In genomic region chr19:40819479-40820234, GRCh38 we compare ENCODE assay signal across 8 cellular contexts. TPM values are rescaled to one million over a fixed set of nuclear protein-coding genes. Genes with fewer than 3 reads are reported as not detected.
DNase-seq lines count a peak whose midpoint lies in the region; ATAC-seq, FAIRE-seq and TF ChIP-seq lines count a peak whose summit lies in the region.
"Not testable (repeated sequence)": the region's sequence is repeated elsewhere in the genome, so short reads cannot be mapped to it uniquely, and the experiment has no call there.

No MANE protein-coding gene starts in this region.

- not testable (repeated sequence) for H3K27me3 Mint-ChIP-seq in T-helper 17 cell; endothelial cell (ENCODE audit: unreplicated experiment)

- not testable (repeated sequence) for DNase-seq in GM12865 (ENCODE audit: low read depth); endothelial cell (ENCODE audit: low spot score)
- peak; percentile 12 for DNase-seq in NCI-H2107 treated with DMSO at 0.1 percent for 48 hours (lab: John Stamatoyannopoulos, UW; ENCODE audit: unreplicated experiment)
- peak; percentile 40 to 60 (median 44) for DNase-seq in T-helper 17 cell
- peak; percentile 86 for DNase-seq in activated effector memory CD4-positive, alpha-beta T cell treated with anti-CD3 and anti-CD28 coated beads, Interleukin-2, amount 50 U/mL, for 16 hours
- DNase-seq in stimulated activated CD4-positive, alpha-beta T cell treated with anti-CD3 and anti-CD28 coated beads, Interleukin-1b, Interleukin-23, amount 100 ng/mL, for 24 hours (ENCODE audit: low read depth in 4 of 4, low spot score in 1 of 4): peak in 3 of 4 experiments; percentile 44 to 53 (median 45)

- not testable (repeated sequence) for H3K4me3 Mint-ChIP-seq in T-helper 17 cell; endothelial cell (ENCODE audit: unreplicated experiment)

- H3K9me3 ChIP-seq in T-helper 17 cell (ENCODE audit: control insufficient read depth, low read length, poor library complexity, severe bottlenecking); liver (ENCODE audit: control insufficient read depth in 4 of 4, low read length in 3 of 4): not testable (repeated sequence)

- FAIRE-seq in A204.1 (lab: Jason Lieb, UNC): peak; percentile 72

- H3K36me3 ChIP-seq in liver (ENCODE audit: control insufficient read depth in 4 of 4, insufficient read depth in 3 of 4, low read depth in 1 of 4, low read length in 3 of 4): not testable (repeated sequence)

- peak overlapping the region; percentile 94 for H3K27ac Mint-ChIP-seq in T-helper 17 cell
- H3K27ac Mint-ChIP-seq in endothelial cell (ENCODE audit: unreplicated experiment): not testable (repeated sequence)

- peak; percentile 76 to 82 for TF ChIP-seq RAD21 in liver (IDR thresholded peaks at IDR 0.05)

- not testable (repeated sequence) for H3K9me3 Mint-ChIP-seq in endothelial cell (ENCODE audit: unreplicated experiment)

- TF ChIP-seq CTCF in GM12865 (IDR thresholded peaks at IDR 0.05; ENCODE audit: insufficient read depth, low read depth, low read length, missing control alignments): peak; percentile 69
- TF ChIP-seq CTCF in endothelial cell (IDR thresholded peaks at IDR 0.05; ENCODE audit: unreplicated experiment): peak; percentile 96
- peak; percentile 73 for TF ChIP-seq CTCF in liver (IDR thresholded peaks at IDR 0.05; ENCODE audit: low read depth, low read length, missing input control)

- H3K9ac ChIP-seq in liver (ENCODE audit: low read depth in 1 of 2, low read length in 2 of 2): not testable (repeated sequence)

- H3K36me3 Mint-ChIP-seq in T-helper 17 cell (ENCODE audit: low read depth); endothelial cell (ENCODE audit: low read depth, unreplicated experiment): not testable (repeated sequence)

- H3K4me1 Mint-ChIP-seq in T-helper 17 cell (peaks cover 29% of the 10 kb centered on the region), endothelial cell (ENCODE audit: unreplicated experiment) (peaks cover 23% of the 10 kb centered on the region)

- not testable (repeated sequence) for H3K27me3 ChIP-seq in liver (ENCODE audit: control insufficient read depth in 4 of 4, insufficient read depth in 4 of 4, low read length in 3 of 4)

- H3K4me3 ChIP-seq in GM12865 (ENCODE audit: low read depth, low read length); liver (ENCODE audit: low read depth in 1 of 3, low read length in 3 of 3): not testable (repeated sequence)

- 45% methylated on average over 6 of the region's 6 CpGs for WGBS in liver

- peak overlapping the region in 1 of 2 donors; percentile 41 for H3K27ac ChIP-seq in liver (ENCODE audit: low read depth in 1 of 2, low read length in 2 of 2)

- ATAC-seq in T-helper 17 cell: peak; percentile 38

- peaks cover 14 to 36% (median 31%) of the 10 kb centered on the region in 4 donors for H3K4me1 ChIP-seq in liver (ENCODE audit: control insufficient read depth in 4 of 4, insufficient read depth in 4 of 4, low read length in 3 of 4)

TF ChIP-seq in liver, 16 proteins besides CTCF, POLR2A, EP300 and RAD21:
- TF ChIP-seq REST (IDR thresholded peaks at IDR 0.05): peak; percentile 43
- peak in 1 of 2 donors; percentile 17 for TF ChIP-seq RXRA (IDR thresholded peaks at IDR 0.05)
- TF ChIP-seq SP1 (IDR thresholded peaks at IDR 0.05): peak; percentile 12

RNA-seq across cellular contexts. Expression of gene EGLN2, which starts 20.7 kb away (rescaled TPM):
- total RNA-seq in T-helper 17 cell (100 to 1,000 TPM; 112 to 131 TPM), endothelial cell (ENCODE audit: unreplicated experiment) (146 TPM), liver (10 to 100 TPM; 34.8 to 56.3 TPM)
- polyA plus RNA-seq in liver: 10 to 100 TPM; 45.2 to 50.2 TPM

RNA-seq across cellular contexts. Expression of gene CYP2A6, which starts 30.6 kb away (rescaled TPM):
- total RNA-seq in T-helper 17 cell (not detected), endothelial cell (ENCODE audit: unreplicated experiment) (not detected), liver (10 to 100 TPM in 1 of 2 donors, under 1 TPM in 1; 0.09 to 56.1 TPM)
- polyA plus RNA-seq in liver: 1,000 to 10,000 TPM in 1 of 2 donors, 10 to 100 TPM in 1; 63.1 to 1,020 TPM

RNA-seq across cellular contexts. Expression of gene RAB4B, which starts 41.6 kb away (rescaled TPM):
- total RNA-seq in T-helper 17 cell (10 to 100 TPM; 52.4 to 55.4 TPM), endothelial cell (ENCODE audit: unreplicated experiment) (29.2 TPM), liver (1 to 10 TPM; 5.5 to 9.0 TPM)
- polyA plus RNA-seq in liver: 10 to 100 TPM; 16.8 to 16.9 TPM

RNA-seq across cellular contexts. Expression of gene MIA, which starts 44.3 kb away (rescaled TPM):
- total RNA-seq in T-helper 17 cell (not detected), endothelial cell (ENCODE audit: unreplicated experiment) (not detected), liver (under 1 TPM in 1 of 2 donors, not detected in 1; 0.42 TPM)
- polyA plus RNA-seq in liver: under 1 TPM in 1 of 2 donors, not detected in 1; 0.44 TPM
